Comparison of ENCODE assay signal across 17 cellular contexts in genomic region chr14:27672047-27672446, GRCh38.
A peak's percentile ranks its signal among the peaks of the same experiment; 100 is the strongest.
DNase-seq lines count a peak whose midpoint lies in the region; ATAC-seq and TF ChIP-seq lines count a peak whose summit lies in the region.
"Had no signal": no experiment of that assay in that cellular context is flagged by ENCODE, and none has a peak within 500 bp of the region (broad histone marks: within the 10 kb centered on the region; RNA-seq: fewer than 3 reads in every experiment).

No MANE protein-coding gene starts in this region.

- ATAC-seq in GM19324 (IDR thresholded peaks at IDR 0.05; ENCODE audit: low FRiP score, unreplicated experiment) (no peak), HG03442 (IDR thresholded peaks at IDR 0.05; ENCODE audit: unreplicated experiment) (no peak)
- ATAC-seq: activated T-helper 17 cell treated with anti-CD3 and anti-CD28 coated beads, Interleukin-2, amount 50 U/mL, for 72 hours; CD8-positive, alpha-beta T cell; effector memory CD8-positive, alpha-beta T cell; heart right ventricle; Right ventricle myocardium inferior; T-helper 17 cell had no signal

- H3K9me3 Mint-ChIP-seq in chondrocyte (ENCODE audit: low read depth) (peaks cover 27% of the 10 kb centered on the region), progenitor cell of endocrine pancreas (ENCODE audit: low read depth) (peaks cover 13% of the 10 kb centered on the region)

- H3K27ac Mint-ChIP-seq in chondrocyte (ENCODE audit: unreplicated experiment) (no peak overlapping the region), progenitor cell of endocrine pancreas (no peak overlapping the region)
- H3K27ac Mint-ChIP-seq: activated T-helper 17 cell treated with anti-CD3 and anti-CD28 coated beads, Interleukin-2, amount 50 U/mL, for 72 hours; CD8-positive, alpha-beta T cell; effector memory CD8-positive, alpha-beta T cell; T-helper 17 cell had no signal

- H3K27me3 Mint-ChIP-seq in chondrocyte (ENCODE audit: low read depth): no peaks in the 10 kb centered on the region
- no peaks in the 10 kb centered on the region for H3K27me3 Mint-ChIP-seq in progenitor cell of endocrine pancreas
- H3K27me3 Mint-ChIP-seq: activated T-helper 17 cell treated with anti-CD3 and anti-CD28 coated beads, Interleukin-2, amount 50 U/mL, for 72 hours; effector memory CD8-positive, alpha-beta T cell; T-helper 17 cell had no signal

- H3K36me3 Mint-ChIP-seq in chondrocyte (ENCODE audit: low read depth) (peaks cover 1% of the 10 kb centered on the region), progenitor cell of endocrine pancreas (ENCODE audit: insufficient read depth) (peaks cover 3% of the 10 kb centered on the region)
- H3K36me3 Mint-ChIP-seq: CD8-positive, alpha-beta T cell had no signal

- H3K4me1 Mint-ChIP-seq in chondrocyte (ENCODE audit: low read depth): peaks cover 4% of the 10 kb centered on the region
- peaks cover 4% of the 10 kb centered on the region for H3K4me1 Mint-ChIP-seq in progenitor cell of endocrine pancreas (ENCODE audit: low read depth)
- H3K4me1 Mint-ChIP-seq: activated T-helper 17 cell treated with anti-CD3 and anti-CD28 coated beads, Interleukin-2, amount 50 U/mL, for 72 hours; T-helper 17 cell had no signal

- DNase-seq in H4 (ENCODE audit: low spot score) (peak; percentile 8), NCI-H748 treated with DMSO at 0.1 percent for 48 hours (lab: John Stamatoyannopoulos, UW) (peak; percentile 55), chondrocyte (ENCODE audit: low spot score) (no peak), progenitor cell of endocrine pancreas (ENCODE audit: low spot score, unreplicated experiment) (no peak), NCI-H2171 treated with DMSO at 0.1 percent for 48 hours (lab: John Stamatoyannopoulos, UW) (no peak)
- DNase-seq in activated effector memory CD4-positive, alpha-beta T cell treated with anti-CD3 and anti-CD28 coated beads, Interleukin-2, amount 50 U/mL, for 16 hours: no peak
- DNase-seq: activated CD4-positive, CD25-positive, alpha-beta regulatory T cell treated with anti-CD3 and anti-CD28 coated beads, Interleukin-2, amount 50 U/mL, for 72 hours; CD8-positive, alpha-beta T cell; effector memory CD8-positive, alpha-beta T cell; heart right ventricle; islet precursor cell; NCI-H1417; T-helper 17 cell had no signal

- H3K4me3 Mint-ChIP-seq in chondrocyte (ENCODE audit: unreplicated experiment) (no peak overlapping the region), progenitor cell of endocrine pancreas (ENCODE audit: low read depth) (peak overlapping the region; percentile 45)
- H3K4me3 Mint-ChIP-seq: activated T-helper 17 cell treated with anti-CD3 and anti-CD28 coated beads, Interleukin-2, amount 50 U/mL, for 72 hours; CD8-positive, alpha-beta T cell; effector memory CD8-positive, alpha-beta T cell; T-helper 17 cell had no signal

- TF ChIP-seq CTCF in chondrocyte (IDR thresholded peaks at IDR 0.05) (peak; percentile 13), progenitor cell of endocrine pancreas (IDR thresholded peaks at IDR 0.05; ENCODE audit: unreplicated experiment) (no peak)

Comparison
In these comparisons a context has a peak if more than half of its experiments do, and no peak if none do; other contexts are left out.
1. DNase-seq: peak in H4 (single experiment) and NCI-H748 treated with DMSO at 0.1 percent for 48 hours (single experiment); none in chondrocyte (single experiment), progenitor cell of endocrine pancreas (single experiment), NCI-H2171 treated with DMSO at 0.1 percent for 48 hours (single experiment) and activated effector memory CD4-positive, alpha-beta T cell treated with anti-CD3 and anti-CD28 coated beads, Interleukin-2, amount 50 U/mL, for 16 hours (single experiment).